In the genomic region with DNA sequence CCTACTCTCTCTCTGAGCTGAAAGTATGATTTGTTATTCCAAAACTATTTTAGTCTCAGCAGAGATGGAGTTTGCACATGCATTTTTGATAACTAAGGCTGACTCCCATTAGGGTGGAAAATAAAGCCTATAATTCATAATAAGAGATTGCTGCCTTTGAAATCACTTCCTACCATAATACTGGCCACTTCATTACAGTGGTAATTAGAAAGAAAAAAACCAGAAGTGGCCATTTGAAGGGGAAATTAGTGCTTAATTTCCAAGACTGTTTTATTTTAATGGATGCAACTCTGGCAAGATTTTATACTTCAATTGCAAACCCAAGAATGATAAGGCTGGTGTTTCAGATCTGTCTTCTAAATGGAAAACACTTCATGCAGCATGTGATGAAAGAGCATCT, we compare ENCODE assay signal across 19 cellular contexts.
"Had no signal": no experiment of that assay in that cellular context is flagged by ENCODE, and none has a peak within 500 bp of the region (broad histone marks: within the 10 kb centered on the region; RNA-seq: fewer than 3 reads in every experiment).

No MANE protein-coding gene starts in this region.

- H3K4me1 ChIP-seq: ascending aorta, lower lobe of right lung, psoas muscle, vagina had no signal

- FAIRE-seq: endometrium, keratinocyte had no signal

- H3K27me3 ChIP-seq: ascending aorta, ovary, vagina had no signal

- H3K9me3 Mint-ChIP-seq: central memory CD8-positive, alpha-beta T cell; neural crest cell; stimulated activated naive CD8-positive, alpha-beta T cell treated with anti-CD3 and anti-CD28 coated beads, Interleukin-15, Interleukin-2, amounts not matched to agents 100 ng/mL and 50 ng/mL, for 24 hours had no signal

- DNase-seq: activated CD4-positive, alpha-beta T cell treated with anti-CD3 and anti-CD28 coated beads, Interleukin-2, amount 50 U/mL, for 4 hours; activated CD4-positive, CD25-positive, alpha-beta regulatory T cell treated with anti-CD3 and anti-CD28 coated beads, Interleukin-2, amount 50 U/mL, for 72 hours; activated CD8-positive, alpha-beta memory T cell treated with anti-CD3 and anti-CD28 coated beads, Interleukin-2, amount 10 ng/mL, durations not matched to agents 7 days and 5 days; erythroblast; glutamatergic neuron; hypothalamus; lower lobe of right lung; ovary; psoas muscle; right cardiac atrium; trophoblast cell had no signal

- H3K9me3 ChIP-seq: ascending aorta, lower lobe of right lung, ovary, psoas muscle, vagina had no signal

- H3K27me3 Mint-ChIP-seq: stimulated activated naive CD8-positive, alpha-beta T cell treated with anti-CD3 and anti-CD28 coated beads, Interleukin-15, Interleukin-2, amounts not matched to agents 100 ng/mL and 50 ng/mL, for 24 hours had no signal

- H3K27ac ChIP-seq: ascending aorta, coronary artery, lower lobe of right lung, ovary, psoas muscle, vagina had no signal

- H3K4me3 Mint-ChIP-seq: activated CD8-positive, alpha-beta memory T cell treated with anti-CD3 and anti-CD28 coated beads, Interleukin-2, amount 10 ng/mL, durations not matched to agents 7 days and 5 days; central memory CD8-positive, alpha-beta T cell; neural crest cell; stimulated activated naive CD8-positive, alpha-beta T cell treated with anti-CD3 and anti-CD28 coated beads, Interleukin-15, Interleukin-2, amounts not matched to agents 100 ng/mL and 50 ng/mL, for 24 hours had no signal

- H3K4me1 Mint-ChIP-seq: central memory CD8-positive, alpha-beta T cell had no signal

- H3K36me3 Mint-ChIP-seq: activated CD8-positive, alpha-beta memory T cell treated with anti-CD3 and anti-CD28 coated beads, Interleukin-2, amount 10 ng/mL, durations not matched to agents 7 days and 5 days had no signal

- H3K36me3 ChIP-seq: ascending aorta, lower lobe of right lung, ovary, vagina had no signal

- H3K27ac Mint-ChIP-seq: activated CD8-positive, alpha-beta memory T cell treated with anti-CD3 and anti-CD28 coated beads, Interleukin-2, amount 10 ng/mL, durations not matched to agents 7 days and 5 days; stimulated activated naive CD8-positive, alpha-beta T cell treated with anti-CD3 and anti-CD28 coated beads, Interleukin-15, Interleukin-2, amounts not matched to agents 100 ng/mL and 50 ng/mL, for 24 hours had no signal

- H3K4me3 ChIP-seq: ascending aorta, coronary artery, lower lobe of right lung, ovary, psoas muscle, vagina had no signal
